Comparison of ENCODE assay signal across 27 cellular contexts in genomic region chr21:21301013-21301412, GRCh38.
"Had no signal": no experiment of that assay in that cellular context is flagged by ENCODE, and none has a peak within 500 bp of the region (broad histone marks: within the 10 kb centered on the region; RNA-seq: fewer than 3 reads in every experiment).

No MANE protein-coding gene starts in this region.

- DNase-seq: colonic mucosa; cortex of kidney; dermis blood vessel endothelial cell; dorsolateral prefrontal cortex; effector CD4-positive, alpha-beta T cell; effector CD8-positive, alpha-beta T cell; effector memory CD4-positive, alpha-beta T cell; effector memory CD8-positive, alpha-beta T cell; endodermal cell; erythroblast; esophagus squamous epithelium; foreskin fibroblast; foreskin keratinocyte; foreskin melanocyte; gastrocnemius medialis; glutamatergic neuron; head of caudate nucleus; heart left ventricle; heart right ventricle had no signal

- H3K27me3 ChIP-seq: colonic mucosa, dorsolateral prefrontal cortex, esophagus muscularis mucosa, esophagus squamous epithelium, foreskin keratinocyte, gastrocnemius medialis, gastroesophageal sphincter, heart left ventricle, heart right ventricle had no signal

- ATAC-seq: effector memory CD8-positive, alpha-beta T cell; esophagus mucosa; foreskin keratinocyte; gastrocnemius medialis; gastroesophageal sphincter; heart left ventricle; heart right ventricle had no signal

- H3K4me1 ChIP-seq: colonic mucosa, esophagus muscularis mucosa, esophagus squamous epithelium, foreskin keratinocyte, gastrocnemius medialis, gastroesophageal sphincter, heart left ventricle, heart right ventricle had no signal

- H3K9me3 ChIP-seq: colonic mucosa, esophagus muscularis mucosa, esophagus squamous epithelium, gastrocnemius medialis, gastroesophageal sphincter, heart left ventricle had no signal

- H3K36me3 ChIP-seq: colonic mucosa, esophagus muscularis mucosa, esophagus squamous epithelium, gastrocnemius medialis, gastroesophageal sphincter, heart left ventricle, heart right ventricle had no signal

- H3K27ac ChIP-seq: colonic mucosa, coronary artery, dorsolateral prefrontal cortex, epithelial cell of prostate, esophagus muscularis mucosa, esophagus squamous epithelium, foreskin keratinocyte, gastrocnemius medialis, gastroesophageal sphincter, heart left ventricle, heart right ventricle had no signal

- FAIRE-seq: colon, endometrium, endothelial cell of umbilical vein had no signal

- H3K4me3 ChIP-seq: colonic mucosa, coronary artery, dorsolateral prefrontal cortex, esophagus muscularis mucosa, esophagus squamous epithelium, gastrocnemius medialis, gastroesophageal sphincter, heart left ventricle, heart right ventricle had no signal
